ENCODE assay signal across 14 cellular contexts in genomic region chr9:656918-657583, GRCh38.
DNase-seq lines count a peak whose midpoint lies in the region; ATAC-seq and TF ChIP-seq lines count a peak whose summit lies in the region.
"Had no signal": no experiment of that assay in that cellular context is flagged by ENCODE, and none has a peak within 500 bp of the region (broad histone marks: within the 10 kb centered on the region; RNA-seq: fewer than 3 reads in every experiment).

No MANE protein-coding gene starts in this region.

- no peak overlapping the region for H3K9ac ChIP-seq in mammary epithelial cell (ENCODE audit: insufficient read depth, low read length)

- H3K4me2 ChIP-seq in mammary epithelial cell (ENCODE audit: insufficient read depth, low read depth, low read length), result peak overlapping the region; percentile 30

- WGBS in mammary epithelial cell (ENCODE audit: low coverage, missing lambda C conversion rate), result 16% methylated on average over 3 of the region's 3 CpGs

- H3K27me3 ChIP-seq in mammary epithelial cell (ENCODE audit: insufficient read depth, low read length), result no peaks in the 10 kb centered on the region
- H3K27me3 ChIP-seq: ovary had no signal

- CTCF ChIA-PET in mammary epithelial cell (lab: Charles Lee; ENCODE audit: low non-redundant PET), result no interaction called here

- no peak overlapping the region for H3K4me3 ChIP-seq in mammary epithelial cell (replicated peaks in 1 of 3; ENCODE audit: insufficient read depth in 1 of 3, low read depth in 2 of 3, low read length in 3 of 3)
- no peak overlapping the region for H3K4me3 ChIP-seq in retinal pigment epithelial cell (ENCODE audit: low read length)
- H3K4me3 ChIP-seq: ovary had no signal

- H3K4me3 Mint-ChIP-seq in activated T-cell treated with anti-CD3 and anti-CD28 coated beads, Interleukin-2, amount 50 U/mL, for 4 hours, result no peak overlapping the region
- H3K4me3 Mint-ChIP-seq in activated T-cell treated with anti-CD3 and anti-CD28 coated beads, Interleukin-2, amount 50 U/mL, for 24 hours, result no peak overlapping the region
- H3K4me3 Mint-ChIP-seq in glutamatergic neuron (ENCODE audit: unreplicated experiment), result no peak overlapping the region

- BruUV-seq in mammary epithelial cell (replicated peaks; lab: Mats Ljungman, UMichigan), result no TSS peak

- ATAC-seq in activated T-cell treated with anti-CD3 and anti-CD28 coated beads, Interleukin-2, amount 50 U/mL, for 4 hours, result peak; percentile 70 to 88

- dilution Hi-C loops in mammary epithelial cell (cut with HindIII; ENCODE audit: low sequenced_read_pairs), result no loop called here

- in situ Hi-C loops in mammary epithelial cell (cut with MboI; ENCODE audit: low sequenced_read_pairs in 2 of 2), result no loop called here

- H3K9me3 Mint-ChIP-seq in activated T-cell treated with anti-CD3 and anti-CD28 coated beads, Interleukin-2, amount 50 U/mL, for 4 hours, result no peaks in the 10 kb centered on the region
- no peaks in the 10 kb centered on the region for H3K9me3 Mint-ChIP-seq in activated T-cell treated with anti-CD3 and anti-CD28 coated beads, Interleukin-2, amount 50 U/mL, for 24 hours
- H3K9me3 Mint-ChIP-seq in glutamatergic neuron (ENCODE audit: unreplicated experiment), result peaks cover 6% of the 10 kb centered on the region

- no peak overlapping the region for H3K27ac Mint-ChIP-seq in activated T-cell treated with anti-CD3 and anti-CD28 coated beads, Interleukin-2, amount 50 U/mL, for 24 hours
- H3K27ac Mint-ChIP-seq in glutamatergic neuron (ENCODE audit: unreplicated experiment), result no peak overlapping the region

- H2AFZ ChIP-seq in mammary epithelial cell (ENCODE audit: low read depth, low read length), result no peak overlapping the region

- H3K4me1 Mint-ChIP-seq in activated T-cell treated with anti-CD3 and anti-CD28 coated beads, Interleukin-2, amount 50 U/mL, for 4 hours (ENCODE audit: low read depth), result peaks cover 42% of the 10 kb centered on the region
- H3K4me1 Mint-ChIP-seq in activated T-cell treated with anti-CD3 and anti-CD28 coated beads, Interleukin-2, amount 50 U/mL, for 24 hours (ENCODE audit: low read depth), result peaks cover 13% of the 10 kb centered on the region
- peaks cover 22% of the 10 kb centered on the region for H3K4me1 Mint-ChIP-seq in glutamatergic neuron (ENCODE audit: low read depth, unreplicated experiment)

- peaks cover 32% of the 10 kb centered on the region for H3K4me1 ChIP-seq in mammary epithelial cell (ENCODE audit: insufficient read depth, low read length)

- H3K27me3 Mint-ChIP-seq in activated T-cell treated with anti-CD3 and anti-CD28 coated beads, Interleukin-2, amount 50 U/mL, for 4 hours (ENCODE audit: low read depth), result no peaks in the 10 kb centered on the region
- peaks cover 3% of the 10 kb centered on the region for H3K27me3 Mint-ChIP-seq in activated T-cell treated with anti-CD3 and anti-CD28 coated beads, Interleukin-2, amount 50 U/mL, for 24 hours
- peaks cover 8% of the 10 kb centered on the region for H3K27me3 Mint-ChIP-seq in glutamatergic neuron (ENCODE audit: unreplicated experiment)

- DNase-seq in activated T-cell treated with anti-CD3 and anti-CD28 coated beads, Interleukin-2, amount 50 U/mL, for 4 hours, result no peak
- DNase-seq in activated T-cell treated with anti-CD3 and anti-CD28 coated beads, Interleukin-2, amount 50 U/mL, for 24 hours, result no peak
- peak; percentile 7 to 29 for DNase-seq in Kasumi-1 (lab: John Stamatoyannopoulos, UW)
- DNase-seq in mammary epithelial cell, result peak; percentile 79
- DNase-seq in retinal pigment epithelial cell (ENCODE audit: low read depth), result no peak
- DNase-seq in OCI-M1 (lab: John Stamatoyannopoulos, UW), result no peak
- no peak for DNase-seq in glutamatergic neuron
- no peak for DNase-seq in AG08395 (ENCODE audit: low spot score)
- DNase-seq: amygdala; midbrain; NCI-H1092 treated with DMSO at 0.1 percent for 48 hours; ovary; stimulated activated CD4-positive, alpha-beta T cell treated with anti-CD3 and anti-CD28 coated beads, Interleukin-12 subunit alpha, Interleukin-12 subunit beta, amount 100 ng/mL, for 4 hours; trophoblast cell had no signal

- no peaks in the 10 kb centered on the region for H3K9me3 ChIP-seq in mammary epithelial cell (replicated peaks; ENCODE audit: insufficient read depth, low read length)
- H3K9me3 ChIP-seq: ovary had no signal

- intact Hi-C loops in mammary epithelial cell (cut with micrococcal nuclease), result loop anchor here (1.0 to 5.0 kb wide), 2 partner anchors 43 to 45 kb away; no protein-coding TSS in a partner anchor

- peak overlapping the region; percentile 79 for H3K27ac ChIP-seq in mammary epithelial cell (ENCODE audit: insufficient read depth, low read depth, low read length)
- H3K27ac ChIP-seq: ovary had no signal

- TF ChIP-seq CTCF in mammary epithelial cell (conservative IDR thresholded peaks at IDR 0.05 in 1 of 2, IDR thresholded peaks at IDR 0.05 in 1 of 2; ENCODE audit: extremely low read depth in 1 of 2, insufficient read depth in 1 of 2, low read depth in 1 of 2, low read length in 2 of 2) (no peak), retinal pigment epithelial cell (conservative IDR thresholded peaks at IDR 0.05; ENCODE audit: low read depth, low read length) (peak; percentile 27), glutamatergic neuron (IDR thresholded peaks at IDR 0.05; ENCODE audit: partially characterized antibody, unreplicated experiment) (no peak)

- peaks cover 3% of the 10 kb centered on the region for H3K36me3 Mint-ChIP-seq in activated T-cell treated with anti-CD3 and anti-CD28 coated beads, Interleukin-2, amount 50 U/mL, for 4 hours (ENCODE audit: insufficient read depth)
- no peaks in the 10 kb centered on the region for H3K36me3 Mint-ChIP-seq in activated T-cell treated with anti-CD3 and anti-CD28 coated beads, Interleukin-2, amount 50 U/mL, for 24 hours (ENCODE audit: low read depth)
- H3K36me3 Mint-ChIP-seq in glutamatergic neuron (ENCODE audit: unreplicated experiment), result no peaks in the 10 kb centered on the region

- H4K20me1 ChIP-seq in mammary epithelial cell (ENCODE audit: insufficient read depth, low read length), result no peaks in the 10 kb centered on the region

- no peaks in the 10 kb centered on the region for H3K36me3 ChIP-seq in mammary epithelial cell (ENCODE audit: insufficient read depth, low read length)
- H3K36me3 ChIP-seq: ovary had no signal

- H3K79me2 ChIP-seq in mammary epithelial cell (ENCODE audit: insufficient read depth, low read length), result peaks cover 5% of the 10 kb centered on the region

Comparison
In these comparisons a context has a peak if more than half of its experiments do, and no peak if none do; other contexts are left out.
1. DNase-seq: peak in Kasumi-1 (2 of 2) and mammary epithelial cell (single experiment); none in activated T-cell treated with anti-CD3 and anti-CD28 coated beads, Interleukin-2, amount 50 U/mL, for 4 hours (single experiment), activated T-cell treated with anti-CD3 and anti-CD28 coated beads, Interleukin-2, amount 50 U/mL, for 24 hours (single experiment), retinal pigment epithelial cell (single experiment), OCI-M1 (single experiment), glutamatergic neuron (single experiment) and AG08395 (single experiment).